1 cellular context compared by ENCODE assay signal in the genomic region with DNA sequence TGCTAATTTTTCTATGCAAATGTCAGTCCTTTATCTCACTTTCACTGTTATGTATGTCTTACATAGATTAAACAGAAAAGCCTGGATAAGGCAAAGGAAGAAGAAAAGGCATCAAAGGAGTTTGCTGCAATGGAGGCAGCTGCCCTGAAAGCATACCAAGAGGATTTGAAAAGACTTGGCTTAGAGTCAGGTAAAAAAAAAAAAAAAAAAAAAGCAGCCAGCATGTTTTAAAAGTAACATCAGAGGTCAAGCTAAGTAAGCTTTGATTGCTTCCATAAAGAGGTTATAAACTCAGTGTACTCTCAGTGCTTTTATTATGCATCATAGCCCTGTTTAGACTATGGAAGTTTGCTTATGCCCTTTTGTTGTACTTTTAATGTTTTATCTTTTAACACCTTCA.
TF ChIP-seq lines count a peak whose summit lies in the region.

No MANE protein-coding gene starts in this region.

TF ChIP-seq in K562, 482 proteins besides CTCF, POLR2A, EP300 and RAD21:
- no peak for TF ChIP-seq ZNF232 (CRISPR knock-in tag; IDR thresholded peaks at IDR 0.05)
- TF ChIP-seq CBX3 (IDR thresholded peaks at IDR 0.05; ENCODE audit: borderline replicate concordance in 1 of 2, low read length in 2 of 2): no peak
- TF ChIP-seq CBFA2T3 (IDR thresholded peaks at IDR 0.05): 0 out of 2 replicates have a peak, but pooled peaks have one; percentile 12
- no peak for TF ChIP-seq HIVEP1 (CRISPR knock-in tag; IDR thresholded peaks at IDR 0.05)
- TF ChIP-seq, protein P1, sequence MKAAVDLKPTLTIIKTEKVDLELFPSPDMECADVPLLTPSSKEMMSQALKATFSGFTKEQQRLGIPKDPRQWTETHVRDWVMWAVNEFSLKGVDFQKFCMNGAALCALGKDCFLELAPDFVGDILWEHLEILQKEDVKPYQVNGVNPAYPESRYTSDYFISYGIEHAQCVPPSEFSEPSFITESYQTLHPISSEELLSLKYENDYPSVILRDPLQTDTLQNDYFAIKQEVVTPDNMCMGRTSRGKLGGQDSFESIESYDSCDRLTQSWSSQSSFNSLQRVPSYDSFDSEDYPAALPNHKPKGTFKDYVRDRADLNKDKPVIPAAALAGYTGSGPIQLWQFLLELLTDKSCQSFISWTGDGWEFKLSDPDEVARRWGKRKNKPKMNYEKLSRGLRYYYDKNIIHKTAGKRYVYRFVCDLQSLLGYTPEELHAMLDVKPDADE (conservative IDR thresholded peaks at IDR 0.05; ENCODE audit: control insufficient read depth, low read depth, low read length): no peak
- TF ChIP-seq ZNF212 (CRISPR knock-in tag; IDR thresholded peaks at IDR 0.05): no peak
- TF ChIP-seq TAL1 (IDR thresholded peaks at IDR 0.05): 0 out of 2 replicates have a peak, but pooled peaks have one; percentile 4
TF ChIP-seq in K562: peak in this region for 2.
